ENCODE assay signal across 26 cellular contexts in genomic region chr3:195114026-195114425, GRCh38.
"Had no signal": no experiment of that assay in that cellular context is flagged by ENCODE, and none has a peak within 500 bp of the region (broad histone marks: within the 10 kb centered on the region; RNA-seq: fewer than 3 reads in every experiment).

No MANE protein-coding gene starts in this region.

- H3K36me3 ChIP-seq: colonic mucosa, esophagus muscularis mucosa, gastroesophageal sphincter, heart left ventricle, left lung, stomach, thyroid gland had no signal

- H3K4me3 Mint-ChIP-seq: dendritic cell treated with granulocyte-macrophage colony-stimulating factor and Interleukin-4, amounts not matched to agents 40 ng/mL and 50 ng/mL, for 4 days; endodermal cell; mesothelial cell of epicardium; naive B cell; natural killer cell treated with Interleukin-12 subunit alpha and Interleukin-12 subunit beta and Interleukin-15 and Interleukin-18, amount 100 ng/mL, for 72 hours; neural crest cell; stimulated activated effector memory CD8-positive, alpha-beta T cell treated with anti-CD3 and anti-CD28 coated beads, Interleukin-12 subunit alpha, Interleukin-12 subunit beta, amount 100 ng/mL, for 72 hours had no signal

- H3K4me3 ChIP-seq: colonic mucosa, esophagus muscularis mucosa, gastroesophageal sphincter, heart left ventricle, hepatocyte, left lung, mucosa of descending colon, stomach, thyroid gland had no signal

- H3K9ac ChIP-seq: parathyroid adenoma had no signal

- H3K27ac ChIP-seq: colonic mucosa, esophagus muscularis mucosa, foreskin keratinocyte, gastroesophageal sphincter, heart left ventricle, hepatocyte, left lung, parathyroid adenoma, stomach, thyroid gland had no signal

- H3K27me3 ChIP-seq: colonic mucosa, esophagus muscularis mucosa, foreskin keratinocyte, gastroesophageal sphincter, heart left ventricle, hepatocyte, left lung, stomach, thyroid gland had no signal

- H3K36me3 Mint-ChIP-seq: mesothelial cell of epicardium; naive B cell; natural killer cell treated with Interleukin-12 subunit alpha and Interleukin-12 subunit beta and Interleukin-15 and Interleukin-18, amount 100 ng/mL, for 72 hours; stimulated activated effector memory CD8-positive, alpha-beta T cell treated with anti-CD3 and anti-CD28 coated beads, Interleukin-12 subunit alpha, Interleukin-12 subunit beta, amount 100 ng/mL, for 72 hours had no signal

- H3K27ac Mint-ChIP-seq: dendritic cell treated with granulocyte-macrophage colony-stimulating factor and Interleukin-4, amounts not matched to agents 40 ng/mL and 50 ng/mL, for 4 days; endodermal cell; mesothelial cell of epicardium; natural killer cell treated with Interleukin-12 subunit alpha and Interleukin-12 subunit beta and Interleukin-15 and Interleukin-18, amount 100 ng/mL, for 72 hours; progenitor cell of endocrine pancreas; stimulated activated effector memory CD8-positive, alpha-beta T cell treated with anti-CD3 and anti-CD28 coated beads, Interleukin-12 subunit alpha, Interleukin-12 subunit beta, amount 100 ng/mL, for 72 hours had no signal

- H3K9me3 Mint-ChIP-seq: dendritic cell treated with granulocyte-macrophage colony-stimulating factor and Interleukin-4, amounts not matched to agents 40 ng/mL and 50 ng/mL, for 4 days; endodermal cell; mesothelial cell of epicardium; naive B cell; natural killer cell treated with Interleukin-12 subunit alpha and Interleukin-12 subunit beta and Interleukin-15 and Interleukin-18, amount 100 ng/mL, for 72 hours; neural crest cell; stimulated activated effector memory CD8-positive, alpha-beta T cell treated with anti-CD3 and anti-CD28 coated beads, Interleukin-12 subunit alpha, Interleukin-12 subunit beta, amount 100 ng/mL, for 72 hours had no signal

- DNase-seq: colonic mucosa; effector CD8-positive, alpha-beta T cell; endodermal cell; foreskin keratinocyte; heart left ventricle; left cardiac atrium; mesenchymal stem cell; mucosa of descending colon; naive B cell; stimulated activated CD4-positive, alpha-beta T cell treated with anti-CD3 and anti-CD28 coated beads, Interleukin-2, amount 100 ng/mL, for 24 hours; stimulated activated CD4-positive, alpha-beta T cell treated with anti-CD3 and anti-CD28 coated beads, Interleukin-4, amount 100 ng/mL, for 24 hours; stimulated activated naive CD4-positive, alpha-beta T cell treated with Interleukin-2 at 50 U/mL for 16 hours; stomach; thyroid gland; trophoblast cell had no signal

- H2AFZ ChIP-seq: hepatocyte, parathyroid adenoma had no signal

- H3K9me3 ChIP-seq: colonic mucosa, esophagus muscularis mucosa, gastroesophageal sphincter, heart left ventricle, left lung, mucosa of descending colon, stomach, thyroid gland had no signal

- H3K4me2 ChIP-seq: hepatocyte had no signal

- H3K27me3 Mint-ChIP-seq: dendritic cell treated with granulocyte-macrophage colony-stimulating factor and Interleukin-4, amounts not matched to agents 40 ng/mL and 50 ng/mL, for 4 days; natural killer cell treated with Interleukin-12 subunit alpha and Interleukin-12 subunit beta and Interleukin-15 and Interleukin-18, amount 100 ng/mL, for 72 hours had no signal

- H3K79me2 ChIP-seq: hepatocyte, parathyroid adenoma had no signal

- H3K4me1 Mint-ChIP-seq: stimulated activated effector memory CD8-positive, alpha-beta T cell treated with anti-CD3 and anti-CD28 coated beads, Interleukin-12 subunit alpha, Interleukin-12 subunit beta, amount 100 ng/mL, for 72 hours had no signal

- H3K4me1 ChIP-seq: colonic mucosa, foreskin keratinocyte, left lung, parathyroid adenoma, thyroid gland had no signal
